In genomic region chr15:57138260-57138895, GRCh38 we compare ENCODE assay signal across 8 cellular contexts.
A peak's percentile ranks its signal among the peaks of the same experiment; 100 is the strongest.
DNase-seq lines count a peak whose midpoint lies in the region; ATAC-seq and TF ChIP-seq lines count a peak whose summit lies in the region.

No MANE protein-coding gene starts in this region.

- H3K9me3 ChIP-seq in breast epithelium = no peaks in the 10 kb centered on the region

- TF ChIP-seq POLR2A in breast epithelium (IDR thresholded peaks at IDR 0.05) = no peak

- no peak overlapping the region for H3K4me3 ChIP-seq in breast epithelium

- TF ChIP-seq CTCF in breast epithelium (IDR thresholded peaks at IDR 0.05) = peak; percentile 38 to 70 (median 60)

- no peaks in the 10 kb centered on the region for H3K36me3 ChIP-seq in breast epithelium

- no peaks in the 10 kb centered on the region for H3K27me3 ChIP-seq in breast epithelium

- ATAC-seq in left colon = peak; percentile 95
- no peak for ATAC-seq in GM19351 (IDR thresholded peaks at IDR 0.05; ENCODE audit: unreplicated experiment)

- H3K27ac ChIP-seq in breast epithelium = no peak overlapping the region

- no peaks in the 10 kb centered on the region for H3K4me1 ChIP-seq in breast epithelium

- DNase-seq in SIG-M5 treated with dmso at 0.1 percent for 504 hours (lab: John Stamatoyannopoulos, UW; ENCODE audit: unreplicated experiment) (peak; percentile 20), SIG-M5 (lab: John Stamatoyannopoulos, UW) (no peak), NCI-H446 (lab: John Stamatoyannopoulos, UW) (peak; percentile 18 to 66), breast epithelium (ENCODE audit: low spot score in 2 of 2) (no peak), left colon (peak in 1 of 2 donors; percentile 29), GDM1 (lab: John Stamatoyannopoulos, UW) (no peak), OCI-M2 (lab: John Stamatoyannopoulos, UW; ENCODE audit: unreplicated experiment) (no peak)

- intact Hi-C loops in breast epithelium (cut with DNase I; ENCODE audit: low total_unique reads) = no loop called here
- intact Hi-C loops in left colon (cut with DNase I, micrococcal nuclease) = no loop called here

Comparison
In these comparisons a context has a peak if more than half of its experiments do, and no peak if none do; other contexts are left out.
1. DNase-seq: peak in SIG-M5 treated with dmso at 0.1 percent for 504 hours (single experiment) and NCI-H446 (2 of 2); none in SIG-M5 (single experiment), breast epithelium (0 of 2), GDM1 (single experiment) and OCI-M2 (single experiment).